Comparison of ENCODE assay signal across 26 cellular contexts in the genomic region with DNA sequence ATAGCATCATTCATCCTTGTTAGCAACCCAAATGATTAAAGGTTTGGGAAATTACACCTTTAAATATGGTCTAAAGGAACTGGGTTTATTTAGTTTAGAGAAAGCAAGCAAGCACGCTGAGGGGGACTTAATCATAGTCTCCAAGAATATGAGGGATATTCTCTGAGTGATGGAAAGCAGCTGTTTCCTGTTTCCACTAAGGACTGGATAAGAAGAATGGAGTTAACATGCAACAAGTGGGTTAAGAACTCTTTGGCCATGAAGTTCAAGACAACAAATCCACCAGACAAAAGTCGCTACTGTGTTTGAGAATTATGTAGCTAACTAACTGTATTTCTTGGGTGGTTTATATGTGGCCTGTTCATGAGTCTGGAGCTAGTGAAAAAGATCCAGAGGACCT.
A peak's percentile ranks its signal among the peaks of the same experiment; 100 is the strongest.
DNase-seq lines count a peak whose midpoint lies in the region; ATAC-seq and TF ChIP-seq lines count a peak whose summit lies in the region.
"Had no signal": no experiment of that assay in that cellular context is flagged by ENCODE, and none has a peak within 500 bp of the region (broad histone marks: within the 10 kb centered on the region; RNA-seq: fewer than 3 reads in every experiment).

No MANE protein-coding gene starts in this region.

- H3K27me3 Mint-ChIP-seq in mesothelial cell of epicardium (ENCODE audit: low read depth), result no peaks in the 10 kb centered on the region
- H3K27me3 Mint-ChIP-seq: memory B cell had no signal

- no peak overlapping the region for H3K4me3 ChIP-seq in fibroblast of the aortic adventitia (ENCODE audit: low read depth, low read length)
- H3K4me3 ChIP-seq: BLaER1, K562, upper lobe of right lung had no signal

- peaks cover 4% of the 10 kb centered on the region for H3K36me3 Mint-ChIP-seq in mesothelial cell of epicardium
- H3K36me3 Mint-ChIP-seq: activated naive CD4-positive, alpha-beta T cell treated with anti-CD3 and anti-CD28 coated beads, Interleukin-2, amount 50 U/mL, for 72 hours; memory B cell had no signal

- no peaks in the 10 kb centered on the region for H3K9me3 Mint-ChIP-seq in mesothelial cell of epicardium
- H3K9me3 Mint-ChIP-seq: activated CD8-positive, alpha-beta T cell treated with anti-CD3 and anti-CD28 coated beads for 36 hours; activated naive CD4-positive, alpha-beta T cell treated with anti-CD3 and anti-CD28 coated beads, Interleukin-2, amount 50 U/mL, for 72 hours; activated T-helper 2 cell treated with anti-CD3 and anti-CD28 coated beads, Interferon-gamma antibody, Interleukin-2, Interleukin-4, amounts not matched to agents 10 μg/mL and 5 μg/mL and 100 μg/mL, durations not matched to agents 14 hours and 24 hours and 36 hours; memory B cell; naive B cell had no signal

- H3K4me1 Mint-ChIP-seq in mesothelial cell of epicardium, result peaks cover 32% of the 10 kb centered on the region

- H3K27ac Mint-ChIP-seq in mesothelial cell of epicardium, result peak overlapping the region; percentile 68
- H3K27ac Mint-ChIP-seq: activated CD8-positive, alpha-beta T cell treated with anti-CD3 and anti-CD28 coated beads for 36 hours; activated naive CD4-positive, alpha-beta T cell treated with anti-CD3 and anti-CD28 coated beads, Interleukin-2, amount 50 U/mL, for 72 hours; activated T-helper 2 cell treated with anti-CD3 and anti-CD28 coated beads, Interferon-gamma antibody, Interleukin-2, Interleukin-4, amounts not matched to agents 10 μg/mL and 5 μg/mL and 100 μg/mL, durations not matched to agents 14 hours and 24 hours and 36 hours; memory B cell had no signal

- peak; percentile 41 for DNase-seq in HCEC 1CT
- peak; percentile 72 for DNase-seq in amniotic epithelial cell (ENCODE audit: low read depth)
- peak; percentile 67 for DNase-seq in fibroblast of the aortic adventitia (ENCODE audit: low read depth)
- no peak for DNase-seq in mesothelial cell of epicardium (ENCODE audit: low spot score in 2 of 2, unreplicated experiment in 2 of 2)
- no peak for DNase-seq in AML-193 (lab: John Stamatoyannopoulos, UW)
- DNase-seq in stimulated activated naive CD8-positive, alpha-beta T cell treated with anti-CD3 and anti-CD28 coated beads, Interleukin-15, Interleukin-2, amounts not matched to agents 100 U/mL and 50 U/mL, for 24 hours, result no peak
- DNase-seq in NCI-H526 (lab: John Stamatoyannopoulos, UW), result no peak
- DNase-seq: activated CD8-positive, alpha-beta T cell treated with anti-CD3 and anti-CD28 coated beads for 36 hours; anterior cingulate cortex; central memory CD4-positive, alpha-beta T cell; DMS79 treated with DMSO at 0.1 percent for 48 hours; H7; head of caudate nucleus; naive B cell; NCI-H2081; NCI-H2227 treated with DMSO at 0.1 percent for 48 hours; nucleus accumbens; stimulated activated CD4-positive, alpha-beta T cell treated with anti-CD3 and anti-CD28 coated beads, Interleukin-2, amount 100 ng/mL, for 48 hours; upper lobe of right lung had no signal

- no peak for ATAC-seq in HG03354 (IDR thresholded peaks at IDR 0.05; ENCODE audit: poor library complexity, severe bottlenecking, unreplicated experiment)
- ATAC-seq in stimulated activated naive CD8-positive, alpha-beta T cell treated with anti-CD3 and anti-CD28 coated beads, Interleukin-15, Interleukin-2, amounts not matched to agents 100 U/mL and 50 U/mL, for 24 hours, result no peak
- ATAC-seq: activated CD8-positive, alpha-beta T cell treated with anti-CD3 and anti-CD28 coated beads for 36 hours; activated naive CD4-positive, alpha-beta T cell treated with anti-CD3 and anti-CD28 coated beads, Interleukin-2, amount 50 U/mL, for 72 hours; K562; SK-N-SH treated with all-trans-retinoic acid at 6 μM for 48 hours; upper lobe of right lung had no signal

- no peak overlapping the region for H3K4me3 Mint-ChIP-seq in mesothelial cell of epicardium
- H3K4me3 Mint-ChIP-seq: activated CD8-positive, alpha-beta T cell treated with anti-CD3 and anti-CD28 coated beads for 36 hours; memory B cell; naive B cell had no signal

- TF ChIP-seq CTCF in fibroblast of the aortic adventitia (IDR thresholded peaks at IDR 0.05; ENCODE audit: insufficient read depth, low read length), result no peak
- no peak for TF ChIP-seq CTCF in mesothelial cell of epicardium (IDR thresholded peaks at IDR 0.05; ENCODE audit: unreplicated experiment)

Comparison
In these comparisons a context has a peak if more than half of its experiments do, and no peak if none do; other contexts are left out.
1. DNase-seq: peak in HCEC 1CT (single experiment), amniotic epithelial cell (single experiment) and fibroblast of the aortic adventitia (single experiment); none in mesothelial cell of epicardium (0 of 2), AML-193 (0 of 2), stimulated activated naive CD8-positive, alpha-beta T cell treated with anti-CD3 and anti-CD28 coated beads, Interleukin-15, Interleukin-2, amounts not matched to agents 100 U/mL and 50 U/mL, for 24 hours (single experiment) and NCI-H526 (0 of 2).